ENCODE assay signal across 8 cellular contexts in genomic region chr4:84503495-84504437, GRCh38. TPM values are rescaled to one million over a fixed set of nuclear protein-coding genes. Genes with fewer than 3 reads are reported as not detected.
A peak's percentile ranks its signal among the peaks of the same experiment; 100 is the strongest.
DNase-seq lines count a peak whose midpoint lies in the region; ATAC-seq and TF ChIP-seq lines count a peak whose summit lies in the region.

No MANE protein-coding gene starts in this region.

- peaks cover 6% of the 10 kb centered on the region for H3K4me1 Mint-ChIP-seq in Caco-2 (ENCODE audit: low read depth, unreplicated experiment)

- intact Hi-C loops in Caco-2 (cut with micrococcal nuclease; ENCODE audit: unreplicated experiment): loop anchor here (1.0 to 2.0 kb wide), 5 partner anchors 33 to 859 kb away; no protein-coding TSS in a partner anchor
- intact Hi-C loops in gastrocnemius medialis (cut with DNase I; ENCODE audit: low total_unique reads): loop anchor here (2.0 kb wide), 1 partner anchor 859 kb away; no protein-coding TSS in a partner anchor

- H3K9me3 ChIP-seq in Caco-2: no peaks in the 10 kb centered on the region
- peaks cover 3% of the 10 kb centered on the region for H3K9me3 ChIP-seq in WERI-Rb-1 (ENCODE audit: severe bottlenecking)
- H3K9me3 ChIP-seq in gastrocnemius medialis: no peaks in the 10 kb centered on the region

- H3K4me3 ChIP-seq in Caco-2 (ENCODE audit: low read depth, low read length): no peak overlapping the region
- no peak overlapping the region for H3K4me3 ChIP-seq in WERI-Rb-1 (ENCODE audit: low read depth, low read length)
- no peak overlapping the region for H3K4me3 ChIP-seq in gastrocnemius medialis

- ATAC-seq in GM18909 (IDR thresholded peaks at IDR 0.05; ENCODE audit: poor library complexity, unreplicated experiment) (peak; percentile 90), HG03095 (IDR thresholded peaks at IDR 0.05; ENCODE audit: unreplicated experiment) (peak; percentile 85), gastrocnemius medialis (peak; percentile 65 to 74)

- H3K27ac ChIP-seq in WERI-Rb-1 (no peak overlapping the region), gastrocnemius medialis (no peak overlapping the region)

- no peak for TF ChIP-seq POLR2A in gastrocnemius medialis (IDR thresholded peaks at IDR 0.05)

- CTCF ChIA-PET in Caco-2 (lab: Charles Lee): no interaction called here

- POLR2A ChIA-PET in Caco-2 (lab: Charles Lee): no interaction called here

- H3K27me3 ChIP-seq in Caco-2 (replicated peaks; ENCODE audit: control insufficient read depth, insufficient read depth, low read length) (no peaks in the 10 kb centered on the region), WERI-Rb-1 (ENCODE audit: insufficient read depth, low read depth, severe bottlenecking) (peaks cover 36% of the 10 kb centered on the region), gastrocnemius medialis (peaks cover 85 to 91% (median 89%) of the 10 kb centered on the region in 3 donors)

- H3K27me3 Mint-ChIP-seq in Caco-2 (ENCODE audit: insufficient read depth, unreplicated experiment): peaks cover 17% of the 10 kb centered on the region

- H3K4me1 ChIP-seq in Caco-2 (no peaks in the 10 kb centered on the region), gastrocnemius medialis (peaks cover 11 to 12% of the 10 kb centered on the region in 2 donors)

- H3K36me3 ChIP-seq in Caco-2 (ENCODE audit: control insufficient read depth, insufficient read depth, low read length): no peaks in the 10 kb centered on the region
- H3K36me3 ChIP-seq in WERI-Rb-1: no peaks in the 10 kb centered on the region
- H3K36me3 ChIP-seq in gastrocnemius medialis: no peaks in the 10 kb centered on the region

- no peak overlapping the region for H3K4me3 Mint-ChIP-seq in Caco-2 (ENCODE audit: unreplicated experiment)

- H3K27ac Mint-ChIP-seq in Caco-2 (ENCODE audit: unreplicated experiment): no peak overlapping the region

- peak; percentile 68 to 70 for TF ChIP-seq CTCF in Caco-2 (IDR thresholded peaks at IDR 0.05; ENCODE audit: insufficient read depth in 1 of 2, low read depth in 1 of 2, low read length in 1 of 2, severe bottlenecking in 1 of 2, unreplicated experiment in 1 of 2)
- peak; percentile 75 for TF ChIP-seq CTCF in WERI-Rb-1 (IDR thresholded peaks at IDR 0.05; ENCODE audit: low read depth, low read length)
- peak in 3 of 5 experiments; percentile 24 to 55 (median 49) for TF ChIP-seq CTCF in gastrocnemius medialis (IDR thresholded peaks at IDR 0.05 in 4 of 5, conservative IDR thresholded peaks at IDR 0.05 in 1 of 5)

- H3K9me3 Mint-ChIP-seq in Caco-2 (ENCODE audit: unreplicated experiment): no peaks in the 10 kb centered on the region

- no TSS peak for BruUV-seq in Caco-2 (replicated peaks; lab: Mats Ljungman, UMichigan)

- peak in 1 of 2 experiments; percentile 64 for DNase-seq in Caco-2
- DNase-seq in NCI-H2107 treated with DMSO at 0.1 percent for 48 hours (lab: John Stamatoyannopoulos, UW; ENCODE audit: unreplicated experiment): peak; percentile 44
- peak; percentile 44 for DNase-seq in WERI-Rb-1
- peak; percentile 76 for DNase-seq in glomerular visceral epithelial cell (ENCODE audit: extremely low spot score)
- DNase-seq in gastrocnemius medialis: no peak
- no peak for DNase-seq in ecto neural progenitor cell (ENCODE audit: low spot score)

- in situ Hi-C loops in gastrocnemius medialis (cut with MboI; ENCODE audit: low sequenced_read_pairs in 4 of 4): loop anchor here in 3 of 4 donors (10.0 to 25.0 kb wide), 3 partner anchors 869 to 991 kb away; no protein-coding TSS in a partner anchor

- H3K36me3 Mint-ChIP-seq in Caco-2 (ENCODE audit: insufficient read depth, unreplicated experiment): no peaks in the 10 kb centered on the region

RNA-seq across cellular contexts. Expression of gene NKX6-1, which starts 4.7 kb away (rescaled TPM):
- total RNA-seq in Caco-2 (2022) (0.14 TPM in 1 of 2 replicates, not detected in the other), gastrocnemius medialis (not detected)

Comparison
In these comparisons a context has a peak if more than half of its experiments do, and no peak if none do; other contexts are left out.
1. DNase-seq: peak in NCI-H2107 treated with DMSO at 0.1 percent for 48 hours (single experiment), WERI-Rb-1 (single experiment) and glomerular visceral epithelial cell (single experiment); none in gastrocnemius medialis (0 of 2) and ecto neural progenitor cell (single experiment).
2. Peak in every context shown above with its lines, with median percentiles within 50 percentile points of each other: CTCF ChIP-seq and ATAC-seq.